Comparison of ENCODE assay signal across 33 cellular contexts in the genomic region with DNA sequence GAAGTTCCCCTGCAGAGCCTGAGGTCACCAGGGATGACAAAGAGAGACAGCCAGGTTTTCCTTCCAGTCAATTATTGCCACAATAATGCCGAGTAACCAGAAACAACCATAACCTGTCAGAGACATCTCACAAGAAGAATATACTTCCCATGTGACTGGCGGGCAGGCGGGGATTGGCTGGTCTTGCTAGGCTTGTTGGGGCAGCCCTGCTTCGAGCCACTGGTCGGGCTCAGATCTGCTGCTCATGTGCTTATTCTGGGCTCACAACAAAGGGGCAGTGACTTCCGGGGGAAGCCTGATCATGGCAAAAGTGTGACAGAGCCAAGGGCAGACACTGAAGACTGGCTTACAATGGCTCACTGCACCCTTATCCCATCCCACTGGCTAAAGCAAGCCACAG. TPM values are rescaled to one million over a fixed set of nuclear protein-coding genes. Genes with fewer than 3 reads are reported as not detected.
"Had no signal": no experiment of that assay in that cellular context is flagged by ENCODE, and none has a peak within 500 bp of the region (broad histone marks: within the 10 kb centered on the region; RNA-seq: fewer than 3 reads in every experiment).

No MANE protein-coding gene starts in this region.

- H3K4me3 Mint-ChIP-seq: activated CD4-positive, alpha-beta T cell treated with anti-CD3 and anti-CD28 coated beads, Interleukin-2, amount 10 ng/mL, durations not matched to agents 24 days and 14 days; activated CD8-positive, alpha-beta T cell treated with anti-CD3 and anti-CD28 coated beads for 36 hours; activated naive CD4-positive, alpha-beta T cell treated with anti-CD3 and anti-CD28 coated beads, Interleukin-2, amount 10 ng/mL, durations not matched to agents 7 days and 5 days; activated naive CD8-positive, alpha-beta T cell; activated naive CD8-positive, alpha-beta T cell treated with anti-CD3 and anti-CD28 coated beads, Interleukin-2, amount 50 U/mL, for 24 hours; activated T-cell treated with anti-CD3 and anti-CD28 coated beads, Interleukin-2, amount 50 U/mL, for 72 hours; brain; T-helper 1 cell treated with Interleukin-12 subunit alpha and Interleukin-12 subunit beta and Interleukin-4 antibody, amounts not matched to agents 30 μg/mL and 1 μg/mL, for 36 hours; T-helper 2 cell treated with Interferon-gamma antibody and Interleukin-4, amounts not matched to agents 5 μg/mL and 100 μg/mL, for 36 hours had no signal

- H3K9me3 Mint-ChIP-seq: activated CD4-positive, alpha-beta T cell treated with anti-CD3 and anti-CD28 coated beads, Interleukin-2, amount 10 ng/mL, durations not matched to agents 24 days and 14 days; activated CD8-positive, alpha-beta T cell treated with anti-CD3 and anti-CD28 coated beads for 36 hours; activated naive CD4-positive, alpha-beta T cell treated with anti-CD3 and anti-CD28 coated beads, Interleukin-2, amount 10 ng/mL, durations not matched to agents 7 days and 5 days; activated naive CD8-positive, alpha-beta T cell treated with anti-CD3 and anti-CD28 coated beads, Interleukin-2, amount 50 U/mL, for 24 hours; activated T-cell treated with anti-CD3 and anti-CD28 coated beads, Interleukin-2, amount 50 U/mL, for 72 hours; brain; T-helper 1 cell treated with Interleukin-12 subunit alpha and Interleukin-12 subunit beta and Interleukin-4 antibody, amounts not matched to agents 30 μg/mL and 1 μg/mL, for 36 hours; T-helper 2 cell treated with Interferon-gamma antibody and Interleukin-4, amounts not matched to agents 5 μg/mL and 100 μg/mL, for 36 hours had no signal

- H3K36me3 ChIP-seq: MG63, Peyer's patch, SJSA1 had no signal

- DNase-seq: activated CD4-positive, alpha-beta T cell treated with anti-CD3 and anti-CD28 coated beads, Interleukin-2, amount 10 ng/mL, durations not matched to agents 24 days and 14 days; activated CD4-positive, alpha-beta T cell treated with anti-CD3 and anti-CD28 coated beads, Interleukin-2, amount 50 U/mL, for 4 hours; activated CD8-positive, alpha-beta T cell treated with anti-CD3 and anti-CD28 coated beads for 36 hours; activated naive CD4-positive, alpha-beta T cell treated with anti-CD3 and anti-CD28 coated beads, Interleukin-2, amount 10 ng/mL, durations not matched to agents 7 days and 5 days; activated naive CD8-positive, alpha-beta T cell treated with anti-CD3 and anti-CD28 coated beads, Interleukin-2, amount 50 U/mL, for 24 hours; activated T-cell treated with anti-CD3 and anti-CD28 coated beads, Interleukin-2, amount 50 U/mL, for 1 hour; activated T-cell treated with anti-CD3 and anti-CD28 coated beads, Interleukin-2, amount 50 U/mL, for 72 hours; anterior cingulate cortex; central memory CD4-positive, alpha-beta T cell; Kasumi-1; KG1; MG63; MV-4-11; NCI-H1092; NCI-H1436 treated with DMSO at 0.1 percent for 48 hours; NCI-H1694 treated with DMSO at 0.1 percent for 48 hours; NCI-H2029; NCI-H2107; NCI-H2171; NCI-H446; NCI-H524; NK-92 treated with Interleukin-12 subunit alpha and Interleukin-12 subunit beta, amount 100 ng/mL, for 24 hours; PC-3; Peyer's patch; RPMI8226; SHP77 treated with DMSO at 0.1 percent for 48 hours; SK-N-SH had no signal

- H3K4me1 Mint-ChIP-seq: activated CD4-positive, alpha-beta T cell treated with anti-CD3 and anti-CD28 coated beads, Interleukin-2, amount 10 ng/mL, durations not matched to agents 24 days and 14 days; activated naive CD4-positive, alpha-beta T cell treated with anti-CD3 and anti-CD28 coated beads, Interleukin-2, amount 10 ng/mL, durations not matched to agents 7 days and 5 days; activated naive CD8-positive, alpha-beta T cell treated with anti-CD3 and anti-CD28 coated beads, Interleukin-2, amount 50 U/mL, for 24 hours had no signal

- H3K9me3 ChIP-seq: MG63, Peyer's patch, SJSA1, SK-N-SH had no signal

- H3K27ac ChIP-seq: Peyer's patch, SJSA1 had no signal

- H3K27me3 Mint-ChIP-seq: activated CD4-positive, alpha-beta T cell treated with anti-CD3 and anti-CD28 coated beads, Interleukin-2, amount 10 ng/mL, durations not matched to agents 24 days and 14 days; activated naive CD4-positive, alpha-beta T cell treated with anti-CD3 and anti-CD28 coated beads, Interleukin-2, amount 10 ng/mL, durations not matched to agents 7 days and 5 days; activated naive CD8-positive, alpha-beta T cell treated with anti-CD3 and anti-CD28 coated beads, Interleukin-2, amount 50 U/mL, for 24 hours had no signal

- H3K4me3 ChIP-seq: MG63, Peyer's patch, SJSA1 had no signal

- H3K4me1 ChIP-seq: Peyer's patch, SJSA1 had no signal

- H3K4me2 ChIP-seq: SK-N-SH had no signal

- H3K36me3 Mint-ChIP-seq: activated naive CD4-positive, alpha-beta T cell treated with anti-CD3 and anti-CD28 coated beads, Interleukin-2, amount 10 ng/mL, durations not matched to agents 7 days and 5 days; activated naive CD8-positive, alpha-beta T cell; brain had no signal

- H3K27ac Mint-ChIP-seq: activated CD4-positive, alpha-beta T cell treated with anti-CD3 and anti-CD28 coated beads, Interleukin-2, amount 10 ng/mL, durations not matched to agents 24 days and 14 days; activated CD8-positive, alpha-beta T cell treated with anti-CD3 and anti-CD28 coated beads for 36 hours; activated naive CD4-positive, alpha-beta T cell treated with anti-CD3 and anti-CD28 coated beads, Interleukin-2, amount 10 ng/mL, durations not matched to agents 7 days and 5 days; activated naive CD8-positive, alpha-beta T cell; activated naive CD8-positive, alpha-beta T cell treated with anti-CD3 and anti-CD28 coated beads, Interleukin-2, amount 50 U/mL, for 24 hours; activated T-cell treated with anti-CD3 and anti-CD28 coated beads, Interleukin-2, amount 50 U/mL, for 72 hours; brain; T-helper 1 cell treated with Interleukin-12 subunit alpha and Interleukin-12 subunit beta and Interleukin-4 antibody, amounts not matched to agents 30 μg/mL and 1 μg/mL, for 36 hours; T-helper 2 cell treated with Interferon-gamma antibody and Interleukin-4, amounts not matched to agents 5 μg/mL and 100 μg/mL, for 36 hours had no signal

- H3K9ac ChIP-seq: SK-N-SH had no signal

- H3K27me3 ChIP-seq: Peyer's patch, SJSA1 had no signal

- ATAC-seq: activated CD8-positive, alpha-beta T cell treated with anti-CD3 and anti-CD28 coated beads for 36 hours; activated naive CD8-positive, alpha-beta T cell treated with anti-CD3 and anti-CD28 coated beads, Interleukin-2, amount 50 U/mL, for 24 hours; activated T-cell treated with anti-CD3 and anti-CD28 coated beads, Interleukin-2, amount 50 U/mL, for 72 hours; PC-3 had no signal

RNA-seq across cellular contexts. Expression of gene IRX6, which starts 48.1 kb away (rescaled TPM):
- total RNA-seq: activated CD4-positive, alpha-beta T cell treated with anti-CD3 and anti-CD28 coated beads, Interleukin-2, amount 10 ng/mL, durations not matched to agents 24 days and 14 days; activated CD8-positive, alpha-beta memory T cell treated with anti-CD3 and anti-CD28 coated beads for 36 hours; activated CD8-positive, alpha-beta T cell treated with anti-CD3 and anti-CD28 coated beads for 36 hours; activated T-cell treated with anti-CD3 and anti-CD28 coated beads, Interleukin-2, amount 50 U/mL, for 72 hours; PC-3; SJSA1 had no signal
